9 cellular contexts compared by ENCODE assay signal in genomic region chr18:13610517-13610916, GRCh38.
DNase-seq lines count a peak whose midpoint lies in the region; ATAC-seq and TF ChIP-seq lines count a peak whose summit lies in the region.
"Had no signal": no experiment of that assay in that cellular context is flagged by ENCODE, and none has a peak within 500 bp of the region (broad histone marks: within the 10 kb centered on the region; RNA-seq: fewer than 3 reads in every experiment).

No MANE protein-coding gene starts in this region.

- H2AFZ ChIP-seq in OCI-LY1 (ENCODE audit: low read length) (no peak overlapping the region), fibroblast of lung (ENCODE audit: low read length) (no peak overlapping the region)

- H3K79me2 ChIP-seq in OCI-LY1 (ENCODE audit: insufficient read depth, low read length) = peaks cover 30% of the 10 kb centered on the region
- H3K79me2 ChIP-seq in fibroblast of lung (ENCODE audit: control insufficient read depth, insufficient read depth, low read length) = no peaks in the 10 kb centered on the region

- no peak for TF ChIP-seq CTCF in OCI-LY1 (IDR thresholded peaks at IDR 0.05; ENCODE audit: low read length)
- TF ChIP-seq CTCF in fibroblast of lung (conservative IDR thresholded peaks at IDR 0.05 in 1 of 2, IDR thresholded peaks at IDR 0.05 in 1 of 2; ENCODE audit: low read depth in 1 of 2, low read length in 2 of 2) = no peak
- TF ChIP-seq CTCF in omental fat pad (IDR thresholded peaks at IDR 0.05) = no peak

- H3K4me2 ChIP-seq in OCI-LY1 (ENCODE audit: low read length) = peak overlapping the region; percentile 91
- peak overlapping the region; percentile 59 for H3K4me2 ChIP-seq in fibroblast of lung (ENCODE audit: extremely low read depth, insufficient read depth, low read length)

- no peaks in the 10 kb centered on the region for H3K27me3 Mint-ChIP-seq in stimulated activated naive CD8-positive, alpha-beta T cell treated with anti-CD3 and anti-CD28 coated beads, Interleukin-15, amount 100 ng/mL, for 72 hours

- H3K27me3 ChIP-seq in OCI-LY1 (ENCODE audit: insufficient read depth, low read length) = no peaks in the 10 kb centered on the region
- peaks cover 9% of the 10 kb centered on the region for H3K27me3 ChIP-seq in fibroblast of lung (ENCODE audit: control insufficient read depth, insufficient read depth, low read length)

- no peaks in the 10 kb centered on the region for H3K9me2 ChIP-seq in OCI-LY1 (ENCODE audit: low read depth, low read length)

- DNase-seq in NCI-H2227 (lab: John Stamatoyannopoulos, UW; ENCODE audit: unreplicated experiment) = peak; percentile 13
- no peak for DNase-seq in NCI-H2227 treated with DMSO at 0.1 percent for 48 hours (lab: John Stamatoyannopoulos, UW)
- DNase-seq in fibroblast of lung (ENCODE audit: low read depth in 2 of 2) = no peak
- no peak for DNase-seq in stimulated activated naive CD8-positive, alpha-beta T cell treated with anti-CD3 and anti-CD28 coated beads, Interleukin-15, amount 100 ng/mL, for 72 hours
- no peak for DNase-seq in mesenteric fat pad (ENCODE audit: low spot score)
- no peak for DNase-seq in omental fat pad (ENCODE audit: low spot score)
- no peak for DNase-seq in activated CD4-positive, alpha-beta T cell treated with anti-CD3 and anti-CD28 coated beads for 4 hours

- H3K27ac ChIP-seq in OCI-LY1 (ENCODE audit: low read depth, low read length, poor library complexity, severe bottlenecking) (peak overlapping the region; percentile 99), fibroblast of lung (ENCODE audit: insufficient read depth, low read length) (no peak overlapping the region)

- no peak overlapping the region for H3K27ac Mint-ChIP-seq in stimulated activated naive CD8-positive, alpha-beta T cell treated with anti-CD3 and anti-CD28 coated beads, Interleukin-15, amount 100 ng/mL, for 72 hours

- H3K36me3 ChIP-seq in OCI-LY1 (ENCODE audit: insufficient read depth, low read length) = peaks cover 12% of the 10 kb centered on the region; the same call in 1 of the 2 replicates
- no peaks in the 10 kb centered on the region for H3K36me3 ChIP-seq in fibroblast of lung (ENCODE audit: control insufficient read depth, insufficient read depth, low read length)

- ATAC-seq in stimulated activated naive CD8-positive, alpha-beta T cell treated with anti-CD3 and anti-CD28 coated beads, Interleukin-15, amount 100 ng/mL, for 72 hours = no peak
- ATAC-seq in omental fat pad (ENCODE audit: low FRiP score) = no peak
- ATAC-seq: HCT116 had no signal

- H3K9me3 ChIP-seq in OCI-LY1 (ENCODE audit: low read length) (no peaks in the 10 kb centered on the region), fibroblast of lung (ENCODE audit: control insufficient read depth, insufficient read depth, low read depth, low read length) (no peaks in the 10 kb centered on the region)

- peaks cover 77% of the 10 kb centered on the region for H3K4me1 Mint-ChIP-seq in stimulated activated naive CD8-positive, alpha-beta T cell treated with anti-CD3 and anti-CD28 coated beads, Interleukin-15, amount 100 ng/mL, for 72 hours

- peak overlapping the region; percentile 83 to 85 for H3K4me3 Mint-ChIP-seq in stimulated activated naive CD8-positive, alpha-beta T cell treated with anti-CD3 and anti-CD28 coated beads, Interleukin-15, amount 100 ng/mL, for 72 hours

- H4K20me1 ChIP-seq in OCI-LY1 (ENCODE audit: insufficient read depth, low read length) = no peaks in the 10 kb centered on the region
- H4K20me1 ChIP-seq in fibroblast of lung (ENCODE audit: control insufficient read depth, extremely low read depth, insufficient read depth, low read length) = no peaks in the 10 kb centered on the region

- H3K9me3 Mint-ChIP-seq in stimulated activated naive CD8-positive, alpha-beta T cell treated with anti-CD3 and anti-CD28 coated beads, Interleukin-15, amount 100 ng/mL, for 72 hours = no peaks in the 10 kb centered on the region

- H3K9ac ChIP-seq in OCI-LY1 (ENCODE audit: low read length) (peak overlapping the region; percentile 85), fibroblast of lung (ENCODE audit: insufficient read depth, low read length) (no peak overlapping the region)

- H3K4me1 ChIP-seq in OCI-LY1 (ENCODE audit: insufficient read depth, low read length, severe bottlenecking) (peaks cover 76% of the 10 kb centered on the region), fibroblast of lung (ENCODE audit: control insufficient read depth, extremely low read depth, insufficient read depth, low read length) (peaks cover 2% of the 10 kb centered on the region)

- peak overlapping the region; percentile 69 for H3K4me3 ChIP-seq in OCI-LY1 (ENCODE audit: low read depth, low read length, poor library complexity, severe bottlenecking)
- H3K4me3 ChIP-seq in fibroblast of lung (replicated peaks in 1 of 4; ENCODE audit: control extremely low read depth in 1 of 4, insufficient read depth in 1 of 4, low read depth in 3 of 4, low read length in 4 of 4) = peak overlapping the region in 1 of 4 experiments; percentile 51

- H3F3A ChIP-seq in OCI-LY1 (ENCODE audit: insufficient read depth, low read length) = peaks cover 13% of the 10 kb centered on the region
